In the genomic region with DNA sequence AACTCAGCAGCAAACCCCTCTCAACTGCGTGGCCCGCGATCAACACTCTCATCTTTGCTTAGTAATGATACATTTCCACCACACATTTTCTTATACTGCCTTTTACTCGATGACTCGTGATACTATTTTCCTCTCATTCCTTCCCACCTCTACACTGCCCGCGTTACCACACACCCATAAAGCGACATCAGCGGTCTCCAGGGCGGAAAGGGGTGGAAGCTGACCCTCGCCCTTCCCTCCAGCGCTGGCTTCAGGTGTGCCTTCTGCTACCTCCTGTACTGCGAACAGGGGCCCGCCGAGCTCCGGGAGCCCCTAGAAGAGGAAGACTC, we compare ENCODE assay signal across 16 cellular contexts. TPM values are rescaled to one million over a fixed set of nuclear protein-coding genes. Genes with fewer than 3 reads are reported as not detected.
DNase-seq lines count a peak whose midpoint lies in the region; ATAC-seq and TF ChIP-seq lines count a peak whose summit lies in the region.
"Had no signal": no experiment of that assay in that cellular context is flagged by ENCODE, and none has a peak within 500 bp of the region (broad histone marks: within the 10 kb centered on the region; RNA-seq: fewer than 3 reads in every experiment).

No MANE protein-coding gene starts in this region.

- TF ChIP-seq CTCF in coronary artery (IDR thresholded peaks at IDR 0.05) (no peak), neural cell (IDR thresholded peaks at IDR 0.05; ENCODE audit: poor library complexity, severe bottlenecking) (no peak), thyroid gland (IDR thresholded peaks at IDR 0.05) (no peak)

- peaks cover 62% of the 10 kb centered on the region for H3K27me3 ChIP-seq in HUES64 (ENCODE audit: insufficient read depth, low read length)
- H3K27me3 ChIP-seq in neural cell (ENCODE audit: insufficient read depth, low read depth, low read length), result peaks cover 71% of the 10 kb centered on the region
- H3K27me3 ChIP-seq in thyroid gland, result no peaks in the 10 kb centered on the region

- DNase-seq in Caki2 (ENCODE audit: low read depth) (peak; percentile 23), coronary artery (ENCODE audit: low spot score) (no peak), NCI-H774 (lab: John Stamatoyannopoulos, UW) (no peak), thyroid gland (no peak)
- DNase-seq: cerebellar nuclear complex; DMS153; NCI-H526 treated with DMSO at 0.1 percent for 48 hours; stimulated activated CD4-positive, alpha-beta T cell treated with anti-CD3 and anti-CD28 coated beads, Interleukin-2, amount 100 ng/mL, for 48 hours; T-cell; upper lobe of right lung had no signal

- no peaks in the 10 kb centered on the region for H4K20me1 ChIP-seq in neural cell (ENCODE audit: insufficient read depth)

- WGBS in HUES64, result 4% methylated on average over 16 of the region's 16 CpGs
- WGBS in thyroid gland, 2 donors, result 1 to 5% methylated on average over 16 of the region's 16 CpGs

- TF ChIP-seq RAD21 in neural cell (conservative IDR thresholded peaks at IDR 0.05), result no peak

- H3K4me3 ChIP-seq in HUES64 (ENCODE audit: low read length) (peak overlapping the region; percentile 74), coronary artery (peak overlapping the region; percentile 66), neural cell (ENCODE audit: low read length) (peak overlapping the region; percentile 74), thyroid gland (replicated peaks in 1 of 3) (no peak overlapping the region)
- H3K4me3 ChIP-seq: upper lobe of right lung had no signal

- intact Hi-C loops in thyroid gland (cut with DNase I), result no loop called here

- no peaks in the 10 kb centered on the region for H3K79me2 ChIP-seq in neural cell (replicated peaks; ENCODE audit: insufficient read depth, low read length)

- peaks cover 5% of the 10 kb centered on the region for H3F3A ChIP-seq in neural cell (ENCODE audit: insufficient read depth, low read length, poor library complexity, severe bottlenecking)

- H3K9me3 ChIP-seq in HUES64 (ENCODE audit: insufficient read depth, low read depth, low read length) (no peaks in the 10 kb centered on the region), neural cell (ENCODE audit: low read length) (no peaks in the 10 kb centered on the region), thyroid gland (no peaks in the 10 kb centered on the region)
- H3K9me3 ChIP-seq: neutrophil, upper lobe of right lung had no signal

- H2AFZ ChIP-seq in neural cell (ENCODE audit: low read depth, low read length), result no peak overlapping the region

- in situ Hi-C loops in Caki2 (cut with HindIII; ENCODE audit: low pct_unique_long_range_greater_than_20kb, low sequenced_read_pairs), result no loop called here

- H3K4me1 ChIP-seq in HUES64 (ENCODE audit: insufficient read depth, low read length) (peaks cover 9% of the 10 kb centered on the region), thyroid gland (no peaks in the 10 kb centered on the region)
- H3K4me1 ChIP-seq: upper lobe of right lung had no signal

- ATAC-seq in GM21786 (IDR thresholded peaks at IDR 0.05; ENCODE audit: unreplicated experiment) (no peak), HG02840 (IDR thresholded peaks at IDR 0.05; ENCODE audit: low FRiP score, unreplicated experiment) (no peak)
- ATAC-seq: T-cell had no signal

- TF ChIP-seq EP300 in neural cell (conservative IDR thresholded peaks at IDR 0.05; ENCODE audit: poor library complexity, severe bottlenecking), result no peak

- TF ChIP-seq POLR2A in thyroid gland (IDR thresholded peaks at IDR 0.05), result no peak

- H3K4me2 ChIP-seq in neural cell (ENCODE audit: low read length), result peak overlapping the region; percentile 48
- H3K4me2 ChIP-seq: KMS-11 had no signal

- no peaks in the 10 kb centered on the region for H3K9me2 ChIP-seq in neural cell (ENCODE audit: insufficient read depth, low read length)

- H3K27ac ChIP-seq in HUES64 (ENCODE audit: low read depth, low read length), result no peak overlapping the region
- H3K27ac ChIP-seq in coronary artery, result no peak overlapping the region
- H3K27ac ChIP-seq in neural cell (ENCODE audit: low read length), result no peak overlapping the region
- no peak overlapping the region for H3K27ac ChIP-seq in thyroid gland
- H3K27ac ChIP-seq: KMS-11, neutrophil, upper lobe of right lung had no signal

- 0 out of 2 replicates have a peak, but pooled peaks cover 5% of the 10 kb centered on the region for H3K36me3 ChIP-seq in HUES64 (ENCODE audit: insufficient read depth, low read length)
- H3K36me3 ChIP-seq in neural cell (ENCODE audit: insufficient read depth, low read length), result no peaks in the 10 kb centered on the region
- H3K36me3 ChIP-seq in thyroid gland, result no peaks in the 10 kb centered on the region
- H3K36me3 ChIP-seq: neutrophil, upper lobe of right lung had no signal

- 0 out of 2 replicates have a peak overlapping the region, but pooled peaks have one; percentile 5 for H3K9ac ChIP-seq in HUES64 (ENCODE audit: low read depth, low read length)
- no peak overlapping the region for H3K9ac ChIP-seq in neural cell (ENCODE audit: low read length)
- H3K9ac ChIP-seq: KMS-11 had no signal

TF ChIP-seq in neural cell, 6 proteins besides CTCF, POLR2A, EP300 and RAD21:
- TF ChIP-seq MXI1 (conservative IDR thresholded peaks at IDR 0.05; ENCODE audit: poor library complexity, severe bottlenecking), result no peak
- TF ChIP-seq SMC3 (conservative IDR thresholded peaks at IDR 0.05; ENCODE audit: poor library complexity), result no peak
- no peak for TF ChIP-seq POLR2AphosphoS5 (IDR thresholded peaks at IDR 0.05)
- no peak for TF ChIP-seq EZH2 (IDR thresholded peaks at IDR 0.05; ENCODE audit: borderline replicate concordance, insufficient read depth, low read length, poor library complexity, severe bottlenecking)
- TF ChIP-seq, protein P1, sequence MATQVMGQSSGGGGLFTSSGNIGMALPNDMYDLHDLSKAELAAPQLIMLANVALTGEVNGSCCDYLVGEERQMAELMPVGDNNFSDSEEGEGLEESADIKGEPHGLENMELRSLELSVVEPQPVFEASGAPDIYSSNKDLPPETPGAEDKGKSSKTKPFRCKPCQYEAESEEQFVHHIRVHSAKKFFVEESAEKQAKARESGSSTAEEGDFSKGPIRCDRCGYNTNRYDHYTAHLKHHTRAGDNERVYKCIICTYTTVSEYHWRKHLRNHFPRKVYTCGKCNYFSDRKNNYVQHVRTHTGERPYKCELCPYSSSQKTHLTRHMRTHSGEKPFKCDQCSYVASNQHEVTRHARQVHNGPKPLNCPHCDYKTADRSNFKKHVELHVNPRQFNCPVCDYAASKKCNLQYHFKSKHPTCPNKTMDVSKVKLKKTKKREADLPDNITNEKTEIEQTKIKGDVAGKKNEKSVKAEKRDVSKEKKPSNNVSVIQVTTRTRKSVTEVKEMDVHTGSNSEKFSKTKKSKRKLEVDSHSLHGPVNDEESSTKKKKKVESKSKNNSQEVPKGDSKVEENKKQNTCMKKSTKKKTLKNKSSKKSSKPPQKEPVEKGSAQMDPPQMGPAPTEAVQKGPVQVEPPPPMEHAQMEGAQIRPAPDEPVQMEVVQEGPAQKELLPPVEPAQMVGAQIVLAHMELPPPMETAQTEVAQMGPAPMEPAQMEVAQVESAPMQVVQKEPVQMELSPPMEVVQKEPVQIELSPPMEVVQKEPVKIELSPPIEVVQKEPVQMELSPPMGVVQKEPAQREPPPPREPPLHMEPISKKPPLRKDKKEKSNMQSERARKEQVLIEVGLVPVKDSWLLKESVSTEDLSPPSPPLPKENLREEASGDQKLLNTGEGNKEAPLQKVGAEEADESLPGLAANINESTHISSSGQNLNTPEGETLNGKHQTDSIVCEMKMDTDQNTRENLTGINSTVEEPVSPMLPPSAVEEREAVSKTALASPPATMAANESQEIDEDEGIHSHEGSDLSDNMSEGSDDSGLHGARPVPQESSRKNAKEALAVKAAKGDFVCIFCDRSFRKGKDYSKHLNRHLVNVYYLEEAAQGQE (IDR thresholded peaks at IDR 0.05; ENCODE audit: borderline replicate concordance), result no peak
- TF ChIP-seq TAF1 (IDR thresholded peaks at IDR 0.05; ENCODE audit: low read depth), result no peak

RNA-seq across cellular contexts. Expression of a gene that starts 1.3 kb away (rescaled TPM):
- 7.6 and 8.1 TPM in 2 replicates for total RNA-seq in Caki2 (2014; rRNA removed; shearing (Covaris generic); ENCODE audit: low replicate concordance)
- polyA plus RNA-seq in HUES64 (2013, experiment 1 of 2), result 5.3 TPM
- 6.9 TPM for polyA plus RNA-seq in HUES64 (2013, experiment 2 of 2)
- polyA plus RNA-seq in neural cell, result 0.16 and 0.45 TPM in 2 replicates
- 1.5 and 2.9 TPM in 2 replicates for polyA minus RNA-seq in neural cell
- total RNA-seq in thyroid gland, result 1 to 10 TPM in 1 of 4 donors, under 1 TPM in 2, not detected in 1; 0.39 to 2.8 (median 0.54) TPM
- total RNA-seq: upper lobe of right lung had no signal

Comparison
In these comparisons a context has a peak if more than half of its experiments do, and no peak if none do; other contexts are left out.
1. H3K4me3 ChIP-seq: peak in HUES64 (single experiment), coronary artery (single experiment) and neural cell (single experiment); none in thyroid gland (0 of 3).